1 cellular context compared by ENCODE assay signal in genomic region chr3:10366681-10367101, GRCh38.
TF ChIP-seq lines count a peak whose summit lies in the region.

No MANE protein-coding gene starts in this region.

TF ChIP-seq in HCT116, 20 proteins besides CTCF, POLR2A, EP300 and RAD21 (continued from another document):
- TF ChIP-seq POLR2AphosphoS5 (IDR thresholded peaks at IDR 0.05; ENCODE audit: low read depth, low read length) (peak; percentile 49; the same call in 1 of the 2 replicates), EZH2 (IDR thresholded peaks at IDR 0.05) (no peak), CEBPB (IDR thresholded peaks at IDR 0.05; ENCODE audit: low read depth) (peak; percentile 63), SIN3A (IDR thresholded peaks at IDR 0.05; ENCODE audit: low read depth) (peak; percentile 84), ZFX (IDR thresholded peaks at IDR 0.05) (no peak), YY1 (IDR thresholded peaks at IDR 0.05; ENCODE audit: extremely low read depth, insufficient replicate concordance, low read depth, low read length) (no peak)
